In the genomic region with DNA sequence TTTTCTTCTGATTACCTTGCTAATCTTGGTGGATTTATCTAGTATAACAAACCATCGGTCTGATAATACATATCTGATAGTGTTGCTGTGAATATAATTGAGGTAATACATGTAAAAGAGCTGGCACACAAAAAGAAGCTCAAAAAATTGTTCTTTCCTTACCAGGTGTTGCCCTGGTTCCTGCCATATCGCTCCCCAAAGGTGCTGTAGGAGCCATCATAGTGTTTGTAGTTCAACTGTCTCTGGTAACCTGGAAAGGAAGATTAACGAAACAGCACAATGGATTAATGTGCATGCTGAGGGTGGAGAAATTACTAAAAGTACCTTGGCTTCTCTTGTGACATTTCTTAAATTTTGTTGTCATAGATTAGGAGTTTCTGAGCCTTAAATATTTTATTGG, we compare ENCODE assay signal across 36 cellular contexts. TPM values are rescaled to one million over a fixed set of nuclear protein-coding genes. Genes with fewer than 3 reads are reported as not detected.
"Had no signal": no experiment of that assay in that cellular context is flagged by ENCODE, and none has a peak within 500 bp of the region (broad histone marks: within the 10 kb centered on the region; RNA-seq: fewer than 3 reads in every experiment).

No MANE protein-coding gene starts in this region.

- H3K4me3 ChIP-seq: MG63 had no signal

- H3K36me3 ChIP-seq: MG63 had no signal

- H3K27me3 ChIP-seq: MG63 had no signal

- H3K9ac ChIP-seq: KMS-11 had no signal

- DNase-seq: Karpas-422, Kasumi-1, MG63, MM.1S, MV-4-11, NCI-H1048, NCI-H1092, NCI-H1092 treated with DMSO at 0.1 percent for 48 hours, NCI-H1105, NCI-H1105 treated with DMSO at 0.1 percent for 48 hours, NCI-H1417, NCI-H1417 treated with DMSO at 0.1 percent for 48 hours, NCI-H1436, NCI-H1436 treated with DMSO at 0.1 percent for 48 hours, NCI-H146, NCI-H1694, NCI-H1694 treated with DMSO at 0.1 percent for 48 hours, NCI-H187, NCI-H187 treated with DMSO at 0.1 percent for 48 hours, NCI-H1930, NCI-H2029, NCI-H2029 treated with DMSO at 0.1 percent for 48 hours, NCI-H2081, NCI-H2081 treated with DMSO at 0.1 percent for 48 hours, NCI-H2107, NCI-H2171, NCI-H2171 treated with DMSO at 0.1 percent for 48 hours, NCI-H2227 treated with DMSO at 0.1 percent for 48 hours, NCI-H226, NCI-H345, NCI-H446, NCI-H446 treated with DMSO at 0.1 percent for 48 hours, NCI-H510A had no signal

- H3K4me2 ChIP-seq: KMS-11 had no signal

- H3K27ac ChIP-seq: KMS-11 had no signal

RNA-seq across cellular contexts. Expression of a gene that starts 36.6 kb away (rescaled TPM):
- total RNA-seq: MCF 10A, NCI-H460 had no signal
